2 cellular contexts compared by ENCODE assay signal in genomic region chr19:19530889-19531288, GRCh38.
TF ChIP-seq lines count a peak whose summit lies in the region.

No MANE protein-coding gene starts in this region.

TF ChIP-seq in K562, 482 proteins besides CTCF, POLR2A, EP300 and RAD21:
- peak; percentile 20; the same call in 1 of the 2 replicates for TF ChIP-seq POLR2G (IDR thresholded peaks at IDR 0.05; ENCODE audit: low read depth, low read length)
- TF ChIP-seq BCOR (IDR thresholded peaks at IDR 0.05) = peak; percentile 33; the same call in 1 of the 2 replicates
- no peak for TF ChIP-seq SIX5 (IDR thresholded peaks at IDR 0.05; ENCODE audit: borderline replicate concordance in 1 of 2, insufficient read depth in 1 of 2, low read depth in 1 of 2, low read length in 2 of 2)
- TF ChIP-seq BRD4 (IDR thresholded peaks at IDR 0.05) = no peak
- TF ChIP-seq IRF2 (CRISPR knock-in tag; IDR thresholded peaks at IDR 0.05) = no peak
- TF ChIP-seq SUPT5H (IDR thresholded peaks at IDR 0.05) = 0 out of 2 replicates have a peak, but pooled peaks have one; percentile 24
- peak; percentile 94 for TF ChIP-seq ZFP36 (IDR thresholded peaks at IDR 0.05; ENCODE audit: low read depth, low read length, partially characterized antibody)
- TF ChIP-seq SREBF1 (IDR thresholded peaks at IDR 0.05; ENCODE audit: borderline replicate concordance, low read depth, low read length) = no peak
- no peak for TF ChIP-seq ZNF197 (CRISPR knock-in tag; IDR thresholded peaks at IDR 0.05; ENCODE audit: low read depth)
- TF ChIP-seq ZNF217 (CRISPR knock-in tag; IDR thresholded peaks at IDR 0.05) = no peak
- TF ChIP-seq ZNF436 (CRISPR knock-in tag; IDR thresholded peaks at IDR 0.05) = peak; percentile 62; the same call in 1 of the 2 replicates
- TF ChIP-seq SRSF1 (IDR thresholded peaks at IDR 0.05; ENCODE audit: low read depth, low read length) = no peak
- TF ChIP-seq ARID3A (IDR thresholded peaks at IDR 0.05; ENCODE audit: borderline replicate concordance, low read depth, low read length) = no peak
TF ChIP-seq in K562: peak in this region for 5.

TF ChIP-seq in HEK293T, 16 proteins besides CTCF, POLR2A, EP300 and RAD21:
- TF ChIP-seq LEF1 (IDR thresholded peaks at IDR 0.05; ENCODE audit: borderline replicate concordance) (no peak), CTBP1 (IDR thresholded peaks at IDR 0.05; ENCODE audit: borderline replicate concordance) (no peak), SUZ12 (IDR thresholded peaks at IDR 0.05) (no peak), ELF4 (IDR thresholded peaks at IDR 0.05) (no peak), FOXA1 (IDR thresholded peaks at IDR 0.05) (no peak), BHLHE40 (IDR thresholded peaks at IDR 0.05; ENCODE audit: borderline replicate concordance) (no peak), NFRKB (IDR thresholded peaks at IDR 0.05) (no peak), TARDBP (IDR thresholded peaks at IDR 0.05) (no peak)
